In the genomic region with DNA sequence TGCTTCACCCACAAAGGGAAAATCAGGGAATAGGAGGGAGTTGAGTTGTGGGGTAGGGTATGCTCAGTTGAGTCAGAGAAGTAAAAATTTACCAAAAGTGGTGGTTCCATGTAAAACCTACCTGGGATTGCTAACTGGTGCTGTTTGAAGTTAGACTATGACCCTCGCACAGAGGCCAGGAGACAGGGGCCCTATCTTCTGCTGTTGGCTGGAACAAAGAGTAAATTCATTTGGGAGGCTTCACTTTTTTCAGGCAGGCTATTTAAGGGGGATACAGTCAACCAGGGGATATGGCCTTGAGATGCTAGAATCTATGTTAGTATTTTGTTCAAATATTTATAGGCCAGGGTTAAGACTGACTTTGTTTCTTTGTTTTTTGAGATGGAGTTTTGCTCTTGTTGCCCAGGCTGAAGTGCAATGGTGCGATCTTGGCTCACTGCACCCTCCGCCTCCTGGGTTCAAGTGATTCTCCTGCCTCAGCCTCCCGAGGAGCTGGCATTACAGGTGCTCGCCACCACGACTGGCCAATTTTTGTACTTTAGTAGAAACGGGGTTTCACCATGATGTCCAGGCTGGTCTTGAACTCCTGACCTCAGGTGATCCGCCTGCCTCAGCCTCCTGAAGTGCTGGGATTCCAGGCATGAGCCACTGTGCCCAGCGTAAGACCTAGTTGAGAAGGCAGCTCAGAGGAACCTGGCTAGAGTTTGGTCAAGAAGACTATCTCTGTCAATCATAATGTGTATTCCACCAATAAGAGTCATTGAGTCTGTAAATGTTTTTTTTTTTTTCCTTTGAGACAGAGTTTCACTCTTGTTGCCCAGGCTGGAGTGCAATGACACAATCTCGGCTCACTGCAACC, we compare ENCODE assay signal across 1 cellular context. TPM values are rescaled to one million over a fixed set of nuclear protein-coding genes. Genes with fewer than 3 reads are reported as not detected.
"Had no signal": no experiment of that assay in that cellular context is flagged by ENCODE, and none has a peak within 500 bp of the region (broad histone marks: within the 10 kb centered on the region; RNA-seq: fewer than 3 reads in every experiment).

No MANE protein-coding gene starts in this region.

RNA-seq across cellular contexts. Expression of a gene that starts 22.7 kb away (rescaled TPM):
- total RNA-seq: GM23248 had no signal
